ENCODE assay signal across 27 cellular contexts in the genomic region with DNA sequence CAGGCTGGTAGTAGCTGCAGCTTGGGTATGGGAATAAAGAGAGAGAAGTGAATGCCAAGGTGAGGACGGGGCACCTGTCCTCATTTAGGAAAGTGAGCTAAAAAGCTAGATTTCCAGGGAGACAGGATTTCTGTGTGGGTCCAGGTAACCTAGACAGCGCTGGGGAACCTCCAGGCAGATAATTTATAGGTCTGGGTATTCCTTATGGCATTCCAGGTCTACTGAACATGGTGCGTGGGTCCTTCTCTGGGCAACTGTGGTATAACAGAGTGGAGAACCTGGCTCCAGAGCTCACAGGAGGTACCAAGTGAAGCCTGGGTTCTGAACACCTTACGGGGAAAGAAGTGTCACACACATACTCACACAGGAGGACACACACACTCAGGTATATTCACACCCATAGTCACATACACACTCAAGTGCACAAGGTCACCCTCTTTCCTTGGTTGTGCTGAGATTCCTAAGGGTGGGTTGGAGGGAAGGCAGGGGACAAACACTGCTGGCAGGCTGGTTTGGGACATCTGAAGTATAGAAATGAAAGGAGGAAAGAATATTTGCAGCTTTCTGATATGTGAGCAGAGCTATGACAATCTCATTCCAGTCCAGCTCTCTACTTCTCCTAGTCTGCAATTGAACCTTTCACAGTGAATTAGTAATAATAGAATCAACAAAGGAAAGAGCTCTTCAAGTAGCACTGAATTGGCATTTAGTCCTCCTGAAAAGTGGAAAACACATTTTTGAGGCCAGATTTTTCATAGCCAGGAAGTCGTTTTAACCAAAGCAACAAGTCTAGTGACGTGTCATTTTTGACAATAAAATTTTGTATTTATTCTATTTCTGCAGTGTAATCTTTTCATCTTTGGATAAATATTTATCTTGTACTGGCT. TPM values are rescaled to one million over a fixed set of nuclear protein-coding genes. Genes with fewer than 3 reads are reported as not detected.
DNase-seq lines count a peak whose midpoint lies in the region; FAIRE-seq and TF ChIP-seq lines count a peak whose summit lies in the region.
"Had no signal": no experiment of that assay in that cellular context is flagged by ENCODE, and none has a peak within 500 bp of the region (broad histone marks: within the 10 kb centered on the region; RNA-seq: fewer than 3 reads in every experiment).

No MANE protein-coding gene starts in this region.

- TF ChIP-seq CTCF in VCaP (conservative IDR thresholded peaks at IDR 0.05) (no peak), fibroblast of villous mesenchyme (IDR thresholded peaks at IDR 0.05; ENCODE audit: insufficient read depth, low read depth, low read length) (no peak)

- CTCF ChIA-PET in activated naive CD4-positive, alpha-beta T cell treated with anti-CD3 and anti-CD28 coated beads, Interleukin-2, amount 10 ng/mL, durations not matched to agents 7 days and 5 days (lab: Charles Lee), result interaction anchor here (1.2 kb wide), 1 partner anchor 18 kb away, joined by 3 read pairs; no protein-coding TSS in a partner anchor

- H3K4me3 ChIP-seq in fibroblast of villous mesenchyme (ENCODE audit: low read depth, low read length), result no peak overlapping the region
- no peak overlapping the region for H3K4me3 ChIP-seq in MG63
- H3K4me3 ChIP-seq: body of pancreas, gastroesophageal sphincter had no signal

- H3K9me3 ChIP-seq in MG63, result peaks cover 3% of the 10 kb centered on the region; the same call in 1 of the 2 replicates
- H3K9me3 ChIP-seq: body of pancreas, gastroesophageal sphincter had no signal

- peaks cover 23% of the 10 kb centered on the region for H3K27me3 Mint-ChIP-seq in activated naive CD4-positive, alpha-beta T cell treated with anti-CD3 and anti-CD28 coated beads, Interleukin-2, amount 10 ng/mL, durations not matched to agents 7 days and 5 days
- H3K27me3 Mint-ChIP-seq: activated naive CD8-positive, alpha-beta T cell had no signal

- H3K27ac ChIP-seq in VCaP, result peak overlapping the region; percentile 84
- H3K27ac ChIP-seq: body of pancreas, gastroesophageal sphincter had no signal

- no peaks in the 10 kb centered on the region for H3K4me1 Mint-ChIP-seq in activated naive CD4-positive, alpha-beta T cell treated with anti-CD3 and anti-CD28 coated beads, Interleukin-2, amount 10 ng/mL, durations not matched to agents 7 days and 5 days
- H3K4me1 Mint-ChIP-seq: activated B cell treated with CpG ODN at 0.5 μM for 24 hours; activated T-helper 17 cell treated with anti-CD3 and anti-CD28 coated beads, Interleukin-2, amount 50 U/mL, for 72 hours; immature natural killer cell; naive thymus-derived CD4-positive, alpha-beta T cell; stimulated activated memory B cell treated with anti-CD40 and anti-IgM and Interleukin-4, amounts not matched to agents 10 μg/mL and 1 μg/mL and 100 μg/mL, for 72 hours had no signal

- H3K4me3 Mint-ChIP-seq in activated naive CD4-positive, alpha-beta T cell treated with anti-CD3 and anti-CD28 coated beads, Interleukin-2, amount 10 ng/mL, durations not matched to agents 7 days and 5 days, result no peak overlapping the region
- H3K4me3 Mint-ChIP-seq: activated B cell treated with CpG ODN at 0.5 μM for 24 hours; activated naive CD8-positive, alpha-beta T cell; activated T-helper 17 cell treated with anti-CD3 and anti-CD28 coated beads, Interleukin-2, amount 50 U/mL, for 72 hours; immature natural killer cell; mesothelial cell of epicardium; naive thymus-derived CD4-positive, alpha-beta T cell; stimulated activated memory B cell treated with anti-CD40 and anti-IgM and Interleukin-4, amounts not matched to agents 10 μg/mL and 1 μg/mL and 100 μg/mL, for 72 hours had no signal

- peak; percentile 40 for DNase-seq in GM04503 (ENCODE audit: low read depth)
- DNase-seq in fibroblast of villous mesenchyme (ENCODE audit: low read depth), result peak; percentile 44
- no peak for DNase-seq in urothelium cell line (ENCODE audit: low spot score)
- no peak for DNase-seq in NCI-H2029 (lab: John Stamatoyannopoulos, UW)
- no peak for DNase-seq in activated naive CD4-positive, alpha-beta T cell treated with anti-CD3 and anti-CD28 coated beads, Interleukin-2, amount 10 ng/mL, durations not matched to agents 7 days and 5 days
- no peak for DNase-seq in MG63
- DNase-seq: activated B cell treated with CpG ODN at 0.5 μM for 24 hours; activated CD4-positive, alpha-beta T cell treated with anti-CD3 and anti-CD28 coated beads, Interleukin-2, amount 50 U/mL, for 4 hours; DND-41; effector CD8-positive, alpha-beta T cell; hippocampal formation; immature natural killer cell; naive thymus-derived CD4-positive, alpha-beta T cell; NCI-H1694; nucleus accumbens; stimulated activated CD4-positive, alpha-beta T cell treated with anti-CD3 and anti-CD28 coated beads, Interleukin-2, amount 100 ng/mL, for 48 hours; T1000 had no signal

- no peaks in the 10 kb centered on the region for H3K27me3 ChIP-seq in MG63
- H3K27me3 ChIP-seq: body of pancreas had no signal

- no peak overlapping the region for H3K27ac Mint-ChIP-seq in activated naive CD4-positive, alpha-beta T cell treated with anti-CD3 and anti-CD28 coated beads, Interleukin-2, amount 10 ng/mL, durations not matched to agents 7 days and 5 days
- H3K27ac Mint-ChIP-seq: activated B cell treated with CpG ODN at 0.5 μM for 24 hours; activated naive CD8-positive, alpha-beta T cell; activated T-helper 17 cell treated with anti-CD3 and anti-CD28 coated beads, Interleukin-2, amount 50 U/mL, for 72 hours; immature natural killer cell; mesothelial cell of epicardium; naive thymus-derived CD4-positive, alpha-beta T cell; stimulated activated memory B cell treated with anti-CD40 and anti-IgM and Interleukin-4, amounts not matched to agents 10 μg/mL and 1 μg/mL and 100 μg/mL, for 72 hours had no signal

- H3K36me3 ChIP-seq in MG63, result no peaks in the 10 kb centered on the region
- H3K36me3 ChIP-seq: gastroesophageal sphincter had no signal

- no peaks in the 10 kb centered on the region for H3K36me3 Mint-ChIP-seq in activated naive CD4-positive, alpha-beta T cell treated with anti-CD3 and anti-CD28 coated beads, Interleukin-2, amount 10 ng/mL, durations not matched to agents 7 days and 5 days
- H3K36me3 Mint-ChIP-seq: activated naive CD8-positive, alpha-beta T cell; immature natural killer cell; mesothelial cell of epicardium; naive thymus-derived CD4-positive, alpha-beta T cell; stimulated activated memory B cell treated with anti-CD40 and anti-IgM and Interleukin-4, amounts not matched to agents 10 μg/mL and 1 μg/mL and 100 μg/mL, for 72 hours had no signal

- peak; percentile 58 for FAIRE-seq in urothelium cell line (lab: Jason Lieb, UNC)
- FAIRE-seq: colon, GM12891, H54 had no signal

- H3K9me3 Mint-ChIP-seq in activated naive CD4-positive, alpha-beta T cell treated with anti-CD3 and anti-CD28 coated beads, Interleukin-2, amount 10 ng/mL, durations not matched to agents 7 days and 5 days, result no peaks in the 10 kb centered on the region
- H3K9me3 Mint-ChIP-seq: activated B cell treated with CpG ODN at 0.5 μM for 24 hours; activated T-helper 17 cell treated with anti-CD3 and anti-CD28 coated beads, Interleukin-2, amount 50 U/mL, for 72 hours; immature natural killer cell; stimulated activated memory B cell treated with anti-CD40 and anti-IgM and Interleukin-4, amounts not matched to agents 10 μg/mL and 1 μg/mL and 100 μg/mL, for 72 hours had no signal

RNA-seq across cellular contexts. Expression of a gene that starts 37.4 kb away (rescaled TPM):
- 87.7 and 159 TPM in 2 replicates for total RNA-seq in fibroblast of villous mesenchyme
- 41.0 and 63.4 TPM in 2 replicates for total RNA-seq in MG63 (2014; rRNA removed; shearing (Covaris generic); ENCODE audit: low replicate concordance)
- total RNA-seq: activated B cell treated with CpG ODN at 0.5 μM for 24 hours had no signal

Comparison
In these comparisons a context has a peak if more than half of its experiments do, and no peak if none do; other contexts are left out.
1. DNase-seq: peak in GM04503 (single experiment) and fibroblast of villous mesenchyme (single experiment); none in urothelium cell line (single experiment), NCI-H2029 (single experiment), activated naive CD4-positive, alpha-beta T cell treated with anti-CD3 and anti-CD28 coated beads, Interleukin-2, amount 10 ng/mL, durations not matched to agents 7 days and 5 days (single experiment) and MG63 (single experiment).